16 cellular contexts compared by ENCODE assay signal in the genomic region with DNA sequence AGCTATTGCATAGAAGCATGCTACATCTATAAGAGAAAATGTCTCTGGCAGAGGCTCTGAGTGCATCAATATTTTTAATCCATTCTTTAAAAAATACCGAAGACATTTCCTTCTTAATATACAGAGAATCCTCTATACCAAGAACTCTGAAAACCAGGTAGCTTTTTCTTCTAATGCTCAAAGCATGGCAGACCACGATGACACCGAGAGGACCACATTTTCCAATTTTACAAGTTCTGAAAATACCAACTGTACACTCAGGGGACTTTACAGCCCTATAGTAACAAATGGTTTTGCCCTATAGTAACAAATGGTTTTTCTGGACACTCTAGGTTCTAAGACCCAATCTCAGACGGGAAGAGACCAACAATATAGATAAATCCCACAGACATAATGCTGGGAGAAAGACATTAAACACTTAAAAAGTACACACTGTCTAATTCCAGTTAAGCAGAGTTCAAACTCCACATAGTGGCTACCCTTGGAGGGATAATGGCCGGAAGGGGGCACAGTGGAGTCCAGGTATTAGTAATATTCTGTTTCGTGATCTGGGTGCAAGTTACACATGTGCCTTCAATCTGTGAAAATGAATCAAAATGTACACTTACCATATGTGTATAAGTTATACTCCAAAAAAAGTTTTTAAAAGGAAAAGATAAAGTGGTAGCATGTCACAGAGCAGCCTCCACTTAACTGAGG. TPM values are rescaled to one million over a fixed set of nuclear protein-coding genes. Genes with fewer than 3 reads are reported as not detected.
DNase-seq lines count a peak whose midpoint lies in the region; ATAC-seq, FAIRE-seq and TF ChIP-seq lines count a peak whose summit lies in the region.
"Had no signal": no experiment of that assay in that cellular context is flagged by ENCODE, and none has a peak within 500 bp of the region (broad histone marks: within the 10 kb centered on the region; RNA-seq: fewer than 3 reads in every experiment).

No MANE protein-coding gene starts in this region.

- H3K79me1 ChIP-seq in mesendoderm (ENCODE audit: low read length): peaks cover 22% of the 10 kb centered on the region

- no peak overlapping the region for H2BK15ac ChIP-seq in mesendoderm (replicated peaks; ENCODE audit: low read depth)

- no peak overlapping the region for H2BK120ac ChIP-seq in mesendoderm (ENCODE audit: low read depth, low read length)

- H3K27ac ChIP-seq in CD4-positive, alpha-beta memory T cell (ENCODE audit: low read depth, low read length): no peak overlapping the region
- H3K27ac ChIP-seq in kidney (ENCODE audit: low read depth in 2 of 2, low read length in 2 of 2) (no peak overlapping the region), mesendoderm (ENCODE audit: low read depth, low read length) (no peak overlapping the region), GM23248 (no peak overlapping the region)
- H3K27ac ChIP-seq: prostate gland, transverse colon had no signal

- in situ Hi-C loops in GM23248 (cut with MboI): no loop called here

- peaks cover 11% of the 10 kb centered on the region; the same call in 1 of the 2 replicates for H3F3A ChIP-seq in GM23248 (ENCODE audit: insufficient read depth)

- H3K4me1 ChIP-seq in CD4-positive, alpha-beta memory T cell (ENCODE audit: insufficient read depth, low read length): peaks cover 43% of the 10 kb centered on the region
- peaks cover 0 to 7% of the 10 kb centered on the region in 2 donors for H3K4me1 ChIP-seq in kidney (ENCODE audit: control insufficient read depth in 1 of 2, insufficient read depth in 1 of 2, low read depth in 1 of 2, low read length in 2 of 2)
- H3K4me1 ChIP-seq in mesendoderm (ENCODE audit: control insufficient read depth, low read depth, low read length): peaks cover 12% of the 10 kb centered on the region
- H3K4me1 ChIP-seq in GM23248 (ENCODE audit: insufficient read depth): peaks cover 16% of the 10 kb centered on the region

- H4K8ac ChIP-seq in mesendoderm (ENCODE audit: low read depth, low read length): no peak overlapping the region

- H3K9ac ChIP-seq in kidney (ENCODE audit: low read length in 2 of 2) (no peak overlapping the region), mesendoderm (ENCODE audit: low read length) (no peak overlapping the region), GM23248 (no peak overlapping the region)

- ATAC-seq in T-helper 17 cell (no peak), HG02610 (IDR thresholded peaks at IDR 0.05; ENCODE audit: unreplicated experiment) (no peak)

- peaks cover 57 to 81% (median 70%) of the 10 kb centered on the region in 4 donors for H3K4me1 Mint-ChIP-seq in CD4-positive, alpha-beta memory T cell
- H3K4me1 Mint-ChIP-seq in T-helper 17 cell: peaks cover 52% of the 10 kb centered on the region

- H3K9me3 ChIP-seq in CD4-positive, alpha-beta memory T cell (ENCODE audit: control insufficient read depth in 1 of 2, low read length in 2 of 2): no peaks in the 10 kb centered on the region
- no peaks in the 10 kb centered on the region for H3K9me3 ChIP-seq in T-helper 17 cell (ENCODE audit: control insufficient read depth, low read length, poor library complexity, severe bottlenecking)
- no peaks in the 10 kb centered on the region for H3K9me3 ChIP-seq in kidney (ENCODE audit: control insufficient read depth in 1 of 2, low read length in 2 of 2)
- no peaks in the 10 kb centered on the region for H3K9me3 ChIP-seq in GM23248 (ENCODE audit: low read depth)
- H3K9me3 ChIP-seq: prostate gland, transverse colon had no signal

- H3K18ac ChIP-seq in mesendoderm (ENCODE audit: low read length): no peak overlapping the region

- H3K56ac ChIP-seq in mesendoderm (ENCODE audit: low read length): no peak overlapping the region

- peaks cover 0 to 2% (median 0%) of the 10 kb centered on the region in 8 donors for H3K9me3 Mint-ChIP-seq in CD4-positive, alpha-beta memory T cell

- H3K23ac ChIP-seq in mesendoderm (ENCODE audit: low read length): no peak overlapping the region

- H2BK5ac ChIP-seq in mesendoderm (ENCODE audit: low read length): no peak overlapping the region

- peak overlapping the region in 6 of 8 donors; percentile 21 to 78 (median 39) for H3K4me3 Mint-ChIP-seq in CD4-positive, alpha-beta memory T cell
- H3K4me3 Mint-ChIP-seq in T-helper 17 cell: peak overlapping the region; percentile 73

- intact Hi-C loops in CD4-positive, alpha-beta memory T cell (cut with micrococcal nuclease): loop anchor here (2.0 kb wide), 1 partner anchor 27 kb away; the partner anchor contains the start of gene CCDC6
- intact Hi-C loops in kidney (cut with DNase I): no loop called here

- no peaks in the 10 kb centered on the region for H3K9me2 ChIP-seq in GM23248 (ENCODE audit: insufficient read depth)

- no peak overlapping the region for H4K5ac ChIP-seq in mesendoderm (ENCODE audit: low read length)

- no peak overlapping the region for H2AK5ac ChIP-seq in mesendoderm (ENCODE audit: low read length)

- H3K4me3 ChIP-seq in CD4-positive, alpha-beta memory T cell (ENCODE audit: low read length in 2 of 2): no peak overlapping the region
- H3K4me3 ChIP-seq in kidney (ENCODE audit: low read length in 2 of 2) (no peak overlapping the region), mesendoderm (ENCODE audit: low read length) (no peak overlapping the region), GM23248 (no peak overlapping the region)
- H3K4me3 ChIP-seq: prostate gland, transverse colon had no signal

- peaks cover 57% of the 10 kb centered on the region for H3K79me2 ChIP-seq in mesendoderm (ENCODE audit: control insufficient read depth, insufficient read depth, low read length)
- peaks cover 92% of the 10 kb centered on the region for H3K79me2 ChIP-seq in GM23248 (ENCODE audit: insufficient read depth)

- WGBS in mesendoderm (ENCODE audit: extremely low coverage, insufficient coverage, low lambda C conversion rate): no CpG with 5 or more reads among the region's 6 CpGs
- 95 to 98% methylated on average over 6 of the region's 6 CpGs for WGBS in GM23248 (ENCODE audit: low coverage in 1 of 2, low lambda C conversion rate in 2 of 2, missing lambda C conversion rate in 2 of 2), 2 experiments

- no peak overlapping the region for H2AFZ ChIP-seq in GM23248

- no peaks in the 10 kb centered on the region for H3K36me3 ChIP-seq in CD4-positive, alpha-beta memory T cell (ENCODE audit: insufficient read depth, low read length)
- no peaks in the 10 kb centered on the region for H3K36me3 ChIP-seq in kidney (ENCODE audit: control insufficient read depth in 1 of 2, insufficient read depth in 2 of 2, low read length in 2 of 2)
- H3K36me3 ChIP-seq in mesendoderm (ENCODE audit: control insufficient read depth, insufficient read depth, low read length): no peaks in the 10 kb centered on the region
- H3K36me3 ChIP-seq in GM23248 (ENCODE audit: low read depth): no peaks in the 10 kb centered on the region
- H3K36me3 ChIP-seq: prostate gland, transverse colon had no signal

- H4K20me1 ChIP-seq in GM23248 (ENCODE audit: insufficient read depth): 0 out of 2 replicates have a peak, but pooled peaks cover 6% of the 10 kb centered on the region

- H3K27me3 ChIP-seq in CD4-positive, alpha-beta memory T cell (ENCODE audit: insufficient read depth, low read length): no peaks in the 10 kb centered on the region
- H3K27me3 ChIP-seq in mesendoderm (ENCODE audit: insufficient read depth, low read length, poor library complexity) (no peaks in the 10 kb centered on the region), GM23248 (replicated peaks; ENCODE audit: insufficient read depth) (no peaks in the 10 kb centered on the region)
- H3K27me3 ChIP-seq: transverse colon had no signal

- TF ChIP-seq CTCF in GM12873 (IDR thresholded peaks at IDR 0.05; ENCODE audit: insufficient read depth, low read depth, low read length, missing control alignments) (peak; percentile 56), kidney (IDR thresholded peaks at IDR 0.05; ENCODE audit: borderline replicate concordance, extremely low read depth, insufficient read depth) (peak; percentile 16)

- H3K4ac ChIP-seq in mesendoderm (ENCODE audit: low read depth, low read length): no peak overlapping the region

- H3K27me3 Mint-ChIP-seq in CD4-positive, alpha-beta memory T cell: no peaks in the 10 kb centered on the region
- H3K27me3 Mint-ChIP-seq in T-helper 17 cell: no peaks in the 10 kb centered on the region

- CTCF ChIA-PET in CD4-positive, alpha-beta memory T cell (lab: Charles Lee; ENCODE audit: partially characterized antibody): interaction anchor here (1.2 to 1.3 kb wide), 3 partner anchors 13 to 26 kb away, joined by 3 to 5 read pairs (median 4); partner anchors contain the start of gene CCDC6

- POLR2A ChIA-PET in CD4-positive, alpha-beta memory T cell (lab: Charles Lee; ENCODE audit: partially characterized antibody): interaction anchor here (0.8 to 0.9 kb wide), 2 partner anchors 26 to 28 kb away, joined by 3 to 5 read pairs; partner anchors contain the start of gene CCDC6

- H3K4me2 ChIP-seq in mesendoderm (ENCODE audit: low read length) (no peak overlapping the region), GM23248 (ENCODE audit: unreplicated experiment) (no peak overlapping the region)

- DNase-seq in CD4-positive, alpha-beta memory T cell: no peak
- DNase-seq in T-helper 17 cell (no peak), kidney (no peak), NCI-H69 (lab: John Stamatoyannopoulos, UW) (no peak), mesendoderm (no peak), GM23248 (no peak)
- DNase-seq: activated CD4-positive, alpha-beta T cell treated with anti-CD3 and anti-CD28 coated beads, Interleukin-2, amount 50 U/mL, for 1 hour; AML-193; glutamatergic neuron; NCI-H1694 treated with DMSO at 0.1 percent for 48 hours; NCI-H524; transverse colon had no signal

- H3K36me3 Mint-ChIP-seq in CD4-positive, alpha-beta memory T cell: no peaks in the 10 kb centered on the region
- peaks cover 4% of the 10 kb centered on the region for H3K36me3 Mint-ChIP-seq in T-helper 17 cell (ENCODE audit: low read depth)

- FAIRE-seq in kidney (lab: Jason Lieb, UNC): no peak
- FAIRE-seq: RCC 7860 had no signal

- H3K27ac Mint-ChIP-seq in CD4-positive, alpha-beta memory T cell: peak overlapping the region in 6 of 7 donors; percentile 1 to 69 (median 8)
- peak overlapping the region; percentile 84 for H3K27ac Mint-ChIP-seq in T-helper 17 cell

RNA-seq across cellular contexts. Expression of gene CCDC6, which starts 26.2 kb away (rescaled TPM):
- 10 to 100 TPM; 20.9 to 22.5 TPM for total RNA-seq in CD4-positive, alpha-beta memory T cell
- polyA plus RNA-seq in CD4-positive, alpha-beta memory T cell: 1 to 10 TPM; 4.4 to 6.1 TPM
- total RNA-seq in T-helper 17 cell: 10 to 100 TPM; 25.3 to 27.0 TPM
- total RNA-seq in kidney: 47.0 TPM
- polyA plus RNA-seq in kidney (ENCODE audit: insufficient read depth, low read depth, low replicate concordance): 15.5 TPM
- polyA plus RNA-seq in mesendoderm (2013, experiment 1 of 2): 35.7 TPM
- polyA plus RNA-seq in mesendoderm (2013, experiment 2 of 2): 35.7 TPM
- 20.5 and 23.2 TPM in 2 replicates for total RNA-seq in GM23248 (2014; rRNA removed; shearing (Covaris generic))
- polyA plus RNA-seq in GM23248 (2016; fragmentation: Nextera tagmentation; extraction: Ambion mirVana): 19.1 and 19.4 TPM in 2 replicates
